ENCODE assay signal across 22 cellular contexts in genomic region chr6:154596701-154597100, GRCh38.
DNase-seq lines count a peak whose midpoint lies in the region; ATAC-seq, FAIRE-seq and TF ChIP-seq lines count a peak whose summit lies in the region.
"Had no signal": no experiment of that assay in that cellular context is flagged by ENCODE, and none has a peak within 500 bp of the region (broad histone marks: within the 10 kb centered on the region; RNA-seq: fewer than 3 reads in every experiment).

No MANE protein-coding gene starts in this region.

- H3K27ac ChIP-seq in GM23338 (ENCODE audit: low read depth) (no peak overlapping the region), H1 (ENCODE audit: low read depth, low read length) (no peak overlapping the region), rectal smooth muscle tissue (ENCODE audit: low read depth, low read length) (peak overlapping the region; percentile 72)

- DNase-seq in GM23338 (ENCODE audit: low spot score), result no peak
- no peak for DNase-seq in H1 (ENCODE audit: low read depth in 1 of 2, low spot score in 2 of 2)
- no peak for DNase-seq in left ventricle myocardium superior
- DNase-seq in hepatic stellate cell (ENCODE audit: low spot score), result no peak
- no peak for DNase-seq in amygdala (lab: John Stamatoyannopoulos, UW)
- no peak for DNase-seq in activated naive CD4-positive, alpha-beta T cell treated with anti-CD3 and anti-CD28 coated beads, Interleukin-2, amount 50 U/mL, for 72 hours (ENCODE audit: low spot score in 2 of 2)
- DNase-seq: Calu3, HFFc6, KBM-7, MV-4-11, NCI-H1105, NCI-H1436 treated with DMSO at 0.1 percent for 48 hours, NCI-H1930, NCI-H2107, NCI-H446, NCI-H526, NCI-H82, RPMI8226, SHP77 treated with DMSO at 0.1 percent for 48 hours had no signal

- peaks cover 14% of the 10 kb centered on the region for H3K4me1 ChIP-seq in GM23338 (ENCODE audit: insufficient read depth)
- peaks cover 0 to 12% (median 6%) of the 10 kb centered on the region in 4 experiments; a peak in 4 of 7 replicates for H3K4me1 ChIP-seq in H1 (replicated peaks in 1 of 4; ENCODE audit: control insufficient read depth in 3 of 4, insufficient read depth in 4 of 4, low read length in 3 of 4)
- H3K4me1 ChIP-seq in rectal smooth muscle tissue (ENCODE audit: control insufficient read depth, insufficient read depth, low read length), result peaks cover 18% of the 10 kb centered on the region

- H2BK12ac ChIP-seq in H1 (ENCODE audit: low read depth, low read length), result 0 out of 2 replicates have a peak overlapping the region, but pooled peaks have one; percentile 27

- no peak overlapping the region for H4K8ac ChIP-seq in H1 (ENCODE audit: extremely low read depth, insufficient read depth, low read length)

- CTCF ChIA-PET in H1 (lab: Charles Lee; ENCODE audit: partially characterized antibody), result interaction anchor here (0.9 to 2.0 kb wide), 5 partner anchors 9 to 40 kb away, joined by 3 to 6 read pairs (median 3); no protein-coding TSS in a partner anchor

- no peak overlapping the region for H4K5ac ChIP-seq in H1 (ENCODE audit: insufficient read length, low read depth, low read length)

- H3K9ac ChIP-seq in H1 (replicated peaks in 1 of 4; ENCODE audit: extremely low read depth in 1 of 4, low read depth in 3 of 4, low read length in 3 of 4), result no peak overlapping the region
- no peak overlapping the region for H3K9ac ChIP-seq in rectal smooth muscle tissue (ENCODE audit: low read length)

- H3K9me3 ChIP-seq in H1 (ENCODE audit: insufficient read depth in 2 of 2, low read depth in 1 of 2, low read length in 1 of 2), result no peaks in the 10 kb centered on the region
- H3K9me3 ChIP-seq: HAP-1 had no signal

- H2BK15ac ChIP-seq in H1 (ENCODE audit: low read length), result 0 out of 2 replicates have a peak overlapping the region, but pooled peaks have one; percentile 72

- FAIRE-seq in H1 (lab: Jason Lieb, UNC), result no peak
- FAIRE-seq: GM18507 had no signal

- H3K27ac Mint-ChIP-seq in GM23338, result no peak overlapping the region
- H3K27ac Mint-ChIP-seq in activated naive CD4-positive, alpha-beta T cell treated with anti-CD3 and anti-CD28 coated beads, Interleukin-2, amount 50 U/mL, for 72 hours, result no peak overlapping the region
- H3K27ac Mint-ChIP-seq: HFFc6 had no signal

- no peaks in the 10 kb centered on the region for H3K79me1 ChIP-seq in H1 (ENCODE audit: low read depth, low read length)

- H2AK5ac ChIP-seq in H1 (ENCODE audit: low read depth, low read length), result no peak overlapping the region

- H3K23ac ChIP-seq in H1 (ENCODE audit: insufficient read length), result no peak overlapping the region

- POLR2A ChIA-PET in H1 (lab: Charles Lee; ENCODE audit: partially characterized antibody), result no interaction called here

- H3K79me2 ChIP-seq in GM23338 (replicated peaks; ENCODE audit: insufficient read depth) (no peaks in the 10 kb centered on the region), H1 (ENCODE audit: control insufficient read depth in 1 of 2, insufficient read depth in 2 of 2, low read length in 2 of 2) (no peaks in the 10 kb centered on the region)

- no peaks in the 10 kb centered on the region for H3K36me3 ChIP-seq in GM23338 (ENCODE audit: insufficient read depth)
- no peaks in the 10 kb centered on the region for H3K36me3 ChIP-seq in H1 (ENCODE audit: control insufficient read depth in 2 of 4, insufficient read depth in 4 of 4, low read length in 3 of 4)
- H3K36me3 ChIP-seq in rectal smooth muscle tissue (ENCODE audit: control insufficient read depth, insufficient read depth, low read length), result no peaks in the 10 kb centered on the region
- H3K36me3 ChIP-seq: HAP-1 had no signal

- TF ChIP-seq EP300 in H1 (IDR thresholded peaks at IDR 0.05; ENCODE audit: borderline replicate concordance in 1 of 2, low read depth in 2 of 2, low read length in 2 of 2), result no peak

- 0 out of 2 replicates have a peak, but pooled peaks cover 3% of the 10 kb centered on the region for H3K9me2 ChIP-seq in GM23338 (ENCODE audit: insufficient read depth)

- TF ChIP-seq CTCF in GM23338 (conservative IDR thresholded peaks at IDR 0.05; ENCODE audit: low read depth in 2 of 2), result no peak
- no peak for TF ChIP-seq CTCF in H1 (IDR thresholded peaks at IDR 0.05; ENCODE audit: control extremely low read depth in 1 of 3, insufficient read depth in 1 of 3, low read depth in 1 of 3, low read length in 3 of 3)

- H3K23me2 ChIP-seq in H1 (ENCODE audit: low read depth, low read length), result no peaks in the 10 kb centered on the region

- 93% methylated on average over 2 of the region's 2 CpGs; no CpG with 5 or more reads in 1 of the 2 experiments for WGBS in H1 (ENCODE audit: extremely low coverage in 1 of 2, insufficient coverage in 1 of 2, insufficient read length in 1 of 2, insufficient replicate concordance in 2 of 2, low coverage in 1 of 2, low lambda C conversion rate in 2 of 2, missing lambda C conversion rate in 1 of 2), 2 experiments

- ATAC-seq in GM23338, result no peak
- peak; percentile 82 for ATAC-seq in left ventricle myocardium superior
- no peak for ATAC-seq in activated naive CD4-positive, alpha-beta T cell treated with anti-CD3 and anti-CD28 coated beads, Interleukin-2, amount 50 U/mL, for 72 hours

- H3K4me3 Mint-ChIP-seq in GM23338, result no peak overlapping the region
- H3K4me3 Mint-ChIP-seq: HFFc6 had no signal

- peaks cover 2% of the 10 kb centered on the region for H3K27me3 Mint-ChIP-seq in GM23338 (ENCODE audit: insufficient read depth, low read depth, poor library complexity)

- H3K27me3 ChIP-seq in GM23338 (ENCODE audit: insufficient read depth) (no peaks in the 10 kb centered on the region), H1 (replicated peaks in 1 of 4; ENCODE audit: control insufficient read depth in 3 of 4, extremely low read depth in 1 of 4, insufficient read depth in 3 of 4, low read length in 3 of 4) (no peaks in the 10 kb centered on the region), rectal smooth muscle tissue (ENCODE audit: control insufficient read depth, insufficient read depth, low read length) (no peaks in the 10 kb centered on the region)

- no peaks in the 10 kb centered on the region for H3K36me3 Mint-ChIP-seq in GM23338 (ENCODE audit: low read depth)
- H3K36me3 Mint-ChIP-seq in activated naive CD4-positive, alpha-beta T cell treated with anti-CD3 and anti-CD28 coated beads, Interleukin-2, amount 50 U/mL, for 72 hours, result no peaks in the 10 kb centered on the region

- no peak overlapping the region for H3K56ac ChIP-seq in H1 (replicated peaks; ENCODE audit: insufficient read length, low read depth, low read length)

- H2BK120ac ChIP-seq in H1 (replicated peaks; ENCODE audit: low read depth, low read length), result no peak overlapping the region

- H3K4me1 Mint-ChIP-seq in GM23338, result peaks cover 23% of the 10 kb centered on the region

- no peak overlapping the region for H4K91ac ChIP-seq in H1 (replicated peaks; ENCODE audit: insufficient read length, low read length)

- H3K4ac ChIP-seq in H1 (replicated peaks; ENCODE audit: insufficient read length, low read depth, low read length), result no peak overlapping the region

- H4K20me1 ChIP-seq in GM23338 (replicated peaks; ENCODE audit: insufficient read depth) (no peaks in the 10 kb centered on the region), H1 (replicated peaks in 1 of 2; ENCODE audit: control insufficient read depth in 1 of 2, insufficient read depth in 2 of 2, low read length in 2 of 2) (no peaks in the 10 kb centered on the region)

- H2BK5ac ChIP-seq in H1 (ENCODE audit: low read depth, low read length), result no peak overlapping the region

- H3K14ac ChIP-seq in H1 (ENCODE audit: insufficient read length), result no peak overlapping the region

- peak overlapping the region; percentile 56; the same call in 1 of the 2 replicates for H2AFZ ChIP-seq in GM23338
- H2AFZ ChIP-seq in H1 (ENCODE audit: low read length), result no peak overlapping the region

- peak overlapping the region; percentile 61; the same call in 1 of the 2 replicates for H2BK20ac ChIP-seq in H1 (ENCODE audit: low read length)

- intact Hi-C loops in left ventricle myocardium superior (cut with micrococcal nuclease), result loop anchor here (10.0 kb wide), 1 partner anchor 82 kb away; the partner anchor contains the start of gene CNKSR3

- no peaks in the 10 kb centered on the region for H3F3A ChIP-seq in GM23338 (replicated peaks; ENCODE audit: low read depth)

- H3K4me2 ChIP-seq in GM23338, result no peak overlapping the region
- H3K4me2 ChIP-seq in H1 (ENCODE audit: insufficient read depth in 1 of 2, low read depth in 2 of 2, low read length in 2 of 2), result peak overlapping the region in 1 of 2 experiments; percentile 35; a peak in 2 of 4 replicates

- H3K4me3 ChIP-seq in GM23338 (no peak overlapping the region), H1 (ENCODE audit: extremely low read depth in 1 of 4, insufficient read depth in 2 of 4, low read depth in 3 of 4, low read length in 4 of 4) (no peak overlapping the region), rectal smooth muscle tissue (ENCODE audit: low read length) (no peak overlapping the region)
- H3K4me3 ChIP-seq: HAP-1 had no signal

- TF ChIP-seq POLR2A in H1 (IDR thresholded peaks at IDR 0.05; ENCODE audit: control extremely low read depth in 1 of 2, low read depth in 2 of 2, low read length in 2 of 2), result no peak

- H3K9me3 Mint-ChIP-seq in GM23338, result no peaks in the 10 kb centered on the region
- no peaks in the 10 kb centered on the region for H3K9me3 Mint-ChIP-seq in activated naive CD4-positive, alpha-beta T cell treated with anti-CD3 and anti-CD28 coated beads, Interleukin-2, amount 50 U/mL, for 72 hours
- H3K9me3 Mint-ChIP-seq: HFFc6 had no signal

- no peak overlapping the region; the same call in 1 of the 2 replicates for H3K18ac ChIP-seq in H1 (ENCODE audit: extremely low read depth, low read length)

- TF ChIP-seq RAD21 in H1 (IDR thresholded peaks at IDR 0.05 in 1 of 2, conservative IDR thresholded peaks at IDR 0.05 in 1 of 2; ENCODE audit: low read depth in 2 of 2, low read length in 2 of 2), result no peak

TF ChIP-seq in GM23338, 12 proteins besides CTCF, POLR2A, EP300 and RAD21:
- TF ChIP-seq NANOG (IDR thresholded peaks at IDR 0.05; ENCODE audit: borderline replicate concordance), result no peak
- TF ChIP-seq STAT1 (IDR thresholded peaks at IDR 0.05; ENCODE audit: unreplicated experiment), result no peak

TF ChIP-seq in H1, 55 proteins besides CTCF, POLR2A, EP300 and RAD21 (continues in another document):
- TF ChIP-seq BRCA1 (IDR thresholded peaks at IDR 0.05; ENCODE audit: low read depth, low read length), result no peak
- no peak for TF ChIP-seq JUN (IDR thresholded peaks at IDR 0.05; ENCODE audit: low read depth, low read length)
- TF ChIP-seq ASH2L (IDR thresholded peaks at IDR 0.05; ENCODE audit: low read length), result no peak
- TF ChIP-seq PHF8 (conservative IDR thresholded peaks at IDR 0.05; ENCODE audit: low read depth, low read length), result no peak
- TF ChIP-seq SP4 (IDR thresholded peaks at IDR 0.05; ENCODE audit: low read length), result no peak
- no peak for TF ChIP-seq GTF2F1 (IDR thresholded peaks at IDR 0.05; ENCODE audit: borderline replicate concordance, low read depth, low read length)
- TF ChIP-seq MAX (IDR thresholded peaks at IDR 0.05), result no peak
- no peak for TF ChIP-seq MAFK (IDR thresholded peaks at IDR 0.05; ENCODE audit: low read depth, low read length)
- no peak for TF ChIP-seq CHD1 (IDR thresholded peaks at IDR 0.05; ENCODE audit: low read depth, low read length)
